Comparison of ENCODE assay signal across 8 cellular contexts in genomic region chr6:1917628-1918371, GRCh38.
DNase-seq lines count a peak whose midpoint lies in the region; TF ChIP-seq lines count a peak whose summit lies in the region.

No MANE protein-coding gene starts in this region.

- no peak overlapping the region for H3K27ac ChIP-seq in ovary

- no peaks in the 10 kb centered on the region for H3K36me3 ChIP-seq in ovary

- TF ChIP-seq CTCF in ovary (IDR thresholded peaks at IDR 0.05) = no peak

- no peaks in the 10 kb centered on the region for H3K9me3 ChIP-seq in ovary

- peaks cover 7% of the 10 kb centered on the region for H3K4me1 ChIP-seq in ovary (ENCODE audit: insufficient read depth)

- no peak for TF ChIP-seq EP300 in ovary (IDR thresholded peaks at IDR 0.05)

- H3K4me3 ChIP-seq in ovary = no peak overlapping the region

- no peak for TF ChIP-seq POLR2A in ovary (IDR thresholded peaks at IDR 0.05)

- 83 to 86% (median 86%) methylated on average over 9 of the region's 9 CpGs for WGBS in ovary, 3 donors

- H3K27me3 ChIP-seq in ovary = no peaks in the 10 kb centered on the region

- DNase-seq in HT1080 (ENCODE audit: low read depth) = peak; percentile 98
- peak; percentile 69 to 75 for DNase-seq in activated T-cell treated with anti-CD3 and anti-CD28 coated beads, Interleukin-2, amount 50 U/mL, for 48 hours
- peak; percentile 13 for DNase-seq in iPS-NIHi11 (ENCODE audit: low spot score)
- DNase-seq in stimulated activated CD8-positive, alpha-beta memory T cell treated with anti-CD3 and anti-CD28 coated beads, Interleukin-4, amount 100 ng/mL, for 24 hours (ENCODE audit: low read depth) = peak; percentile 26
- no peak for DNase-seq in ovary
- DNase-seq in effector CD8-positive, alpha-beta T cell (lab: John Stamatoyannopoulos, UW) = no peak
- DNase-seq in NCI-H1694 treated with DMSO at 0.1 percent for 48 hours (lab: John Stamatoyannopoulos, UW) = no peak
- no peak for DNase-seq in SIG-M5 (lab: John Stamatoyannopoulos, UW)

- intact Hi-C loops in ovary (cut with DNase I) = no loop called here

Comparison
In these comparisons a context has a peak if more than half of its experiments do, and no peak if none do; other contexts are left out.
1. DNase-seq: peak in HT1080 (single experiment), activated T-cell treated with anti-CD3 and anti-CD28 coated beads, Interleukin-2, amount 50 U/mL, for 48 hours (2 of 2), iPS-NIHi11 (single experiment) and stimulated activated CD8-positive, alpha-beta memory T cell treated with anti-CD3 and anti-CD28 coated beads, Interleukin-4, amount 100 ng/mL, for 24 hours (single experiment); none in ovary (0 of 5), effector CD8-positive, alpha-beta T cell (single experiment), NCI-H1694 treated with DMSO at 0.1 percent for 48 hours (single experiment) and SIG-M5 (single experiment).